Comparison of ENCODE assay signal across 8 cellular contexts in the genomic region with DNA sequence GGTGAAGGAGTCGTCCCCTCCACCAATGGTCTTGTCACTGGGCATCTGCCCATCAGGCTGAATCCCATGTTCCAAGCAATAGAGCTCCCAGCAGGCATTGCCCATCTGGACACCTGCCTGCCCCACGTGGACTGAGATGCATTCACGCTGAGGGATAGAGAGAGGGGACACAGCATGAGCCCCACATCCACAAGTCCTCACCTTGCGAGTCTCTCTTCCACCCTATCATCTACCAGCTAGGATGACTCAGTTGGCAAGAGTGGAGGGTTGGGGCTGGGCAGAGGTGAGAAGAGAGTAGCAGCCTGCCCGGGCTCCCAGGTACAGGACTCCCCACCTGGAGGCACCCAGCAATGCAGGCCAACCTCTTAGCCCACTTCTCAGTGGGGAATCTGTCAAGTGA. TPM values are rescaled to one million over a fixed set of nuclear protein-coding genes. Genes with fewer than 3 reads are reported as not detected.
A peak's percentile ranks its signal among the peaks of the same experiment; 100 is the strongest.
DNase-seq lines count a peak whose midpoint lies in the region; TF ChIP-seq lines count a peak whose summit lies in the region.

No MANE protein-coding gene starts in this region.

- TF ChIP-seq CTCF in HFFc6 (IDR thresholded peaks at IDR 0.05) (no peak), endothelial cell (IDR thresholded peaks at IDR 0.05; ENCODE audit: unreplicated experiment) (no peak)

- H3K36me3 Mint-ChIP-seq in HFFc6 (ENCODE audit: low read depth), result peaks cover 15% of the 10 kb centered on the region; the same call in 1 of the 2 replicates
- peaks cover 18% of the 10 kb centered on the region for H3K36me3 Mint-ChIP-seq in endothelial cell (ENCODE audit: low read depth, unreplicated experiment)

- H3K36me3 ChIP-seq in H7 (replicated peaks; ENCODE audit: control insufficient read depth, insufficient read depth, low read length), result peaks cover 6% of the 10 kb centered on the region

- H3K4me3 Mint-ChIP-seq in HFFc6 (peak overlapping the region; percentile 91), endothelial cell (ENCODE audit: unreplicated experiment) (peak overlapping the region; percentile 62)

- H3K9me3 Mint-ChIP-seq in HFFc6 (no peaks in the 10 kb centered on the region), endothelial cell (ENCODE audit: unreplicated experiment) (no peaks in the 10 kb centered on the region)

- peaks cover 46% of the 10 kb centered on the region for H3K27me3 ChIP-seq in H7 (ENCODE audit: control insufficient read depth, insufficient read depth, low read length)

- H3K27me3 Mint-ChIP-seq in HFFc6 (ENCODE audit: insufficient read depth) (peaks cover 10% of the 10 kb centered on the region), endothelial cell (ENCODE audit: unreplicated experiment) (peaks cover 14% of the 10 kb centered on the region)

- H3K4me1 Mint-ChIP-seq in HFFc6 (ENCODE audit: low read depth), result peaks cover 54% of the 10 kb centered on the region
- peaks cover 18% of the 10 kb centered on the region for H3K4me1 Mint-ChIP-seq in endothelial cell (ENCODE audit: unreplicated experiment)

- DNase-seq in HFFc6 (no peak), endothelial cell (ENCODE audit: low spot score) (no peak), EL (no peak), H7 (no peak), UCSD-AML1 (lab: John Stamatoyannopoulos, UW; ENCODE audit: unreplicated experiment) (no peak), SIG-M5 (lab: John Stamatoyannopoulos, UW) (no peak)
- DNase-seq in activated CD4-positive, alpha-beta T cell treated with anti-CD3 and anti-CD28 coated beads for 4 hours, result peak; percentile 41 to 46
- DNase-seq in stimulated activated CD4-positive, alpha-beta T cell treated with anti-CD3 and anti-CD28 coated beads, Interleukin-2, amount 100 ng/mL, for 24 hours, result peak; percentile 41 to 42

- H3K4me3 ChIP-seq in H7 (ENCODE audit: insufficient read depth, low read depth, low read length), result no peak overlapping the region

- H3K27ac Mint-ChIP-seq in HFFc6 (peak overlapping the region; percentile 83), endothelial cell (ENCODE audit: unreplicated experiment) (no peak overlapping the region)

RNA-seq across cellular contexts. Expression of gene TUBA4B, which starts 1.0 kb away (rescaled TPM):
- not detected for total RNA-seq in HFFc6 (2021; fragmentation: NEBNext Ultra II Directional; extraction: Animal tissue kit (Norgen Biotek cat#: 25700))
- not detected for total RNA-seq in endothelial cell (ENCODE audit: unreplicated experiment)
- total RNA-seq in H7 (2014; rRNA removed; shearing (Covaris generic)), result 0.28 TPM in 1 of 2 replicates, not detected in the other

RNA-seq across cellular contexts. Expression of gene TUBA4A, which starts 1.6 kb away (rescaled TPM):
- 10 to 100 TPM; 40.4 to 66.3 (median 48.2) TPM for total RNA-seq in HFFc6 (2021; fragmentation: NEBNext Ultra II Directional; extraction: Animal tissue kit (Norgen Biotek cat#: 25700))
- 18.7 TPM for total RNA-seq in endothelial cell (ENCODE audit: unreplicated experiment)
- 20.3 and 43.9 TPM in 2 replicates for total RNA-seq in H7 (2014; rRNA removed; shearing (Covaris generic))

RNA-seq across cellular contexts. Expression of gene STK16, which starts 6.8 kb away (rescaled TPM):
- 10 to 100 TPM; 25.1 to 30.7 (median 28.2) TPM for total RNA-seq in HFFc6 (2021; fragmentation: NEBNext Ultra II Directional; extraction: Animal tissue kit (Norgen Biotek cat#: 25700))
- total RNA-seq in endothelial cell (ENCODE audit: unreplicated experiment), result 29.5 TPM
- 26.2 and 38.6 TPM in 2 replicates for total RNA-seq in H7 (2014; rRNA removed; shearing (Covaris generic))

RNA-seq across cellular contexts. Expression of gene GLB1L, which starts 6.8 kb away (rescaled TPM):
- 1 to 10 TPM; 4.4 to 7.6 (median 5.5) TPM for total RNA-seq in HFFc6 (2021; fragmentation: NEBNext Ultra II Directional; extraction: Animal tissue kit (Norgen Biotek cat#: 25700))
- total RNA-seq in endothelial cell (ENCODE audit: unreplicated experiment), result 7.3 TPM
- 4.9 and 6.6 TPM in 2 replicates for total RNA-seq in H7 (2014; rRNA removed; shearing (Covaris generic))

RNA-seq across cellular contexts. Expression of gene ANKZF1, which starts 22.5 kb away (rescaled TPM):
- 10 to 100 TPM; 11.7 to 18.9 (median 15.4) TPM for total RNA-seq in HFFc6 (2021; fragmentation: NEBNext Ultra II Directional; extraction: Animal tissue kit (Norgen Biotek cat#: 25700))
- 43.8 TPM for total RNA-seq in endothelial cell (ENCODE audit: unreplicated experiment)
- 56.9 and 63.4 TPM in 2 replicates for total RNA-seq in H7 (2014; rRNA removed; shearing (Covaris generic))

Comparison
In these comparisons a context has a peak if more than half of its experiments do, and no peak if none do; other contexts are left out.
1. DNase-seq: peak in activated CD4-positive, alpha-beta T cell treated with anti-CD3 and anti-CD28 coated beads for 4 hours (2 of 2) and stimulated activated CD4-positive, alpha-beta T cell treated with anti-CD3 and anti-CD28 coated beads, Interleukin-2, amount 100 ng/mL, for 24 hours (2 of 2); none in HFFc6 (single experiment), endothelial cell (single experiment), EL (single experiment), H7 (single experiment), UCSD-AML1 (single experiment) and SIG-M5 (single experiment).